ENCODE assay signal across 8 cellular contexts in genomic region chr17:47850692-47851573, GRCh38. TPM values are rescaled to one million over a fixed set of nuclear protein-coding genes. Genes with fewer than 3 reads are reported as not detected.
A peak's percentile ranks its signal among the peaks of the same experiment; 100 is the strongest.
DNase-seq lines count a peak whose midpoint lies in the region; ATAC-seq, FAIRE-seq and TF ChIP-seq lines count a peak whose summit lies in the region.

Gene SP6 (minus strand): TSS chr17:47851163. CDS start chr17:47848429, 2,734 bp downstream.

- peaks cover 3 to 5% of the 10 kb centered on the region in 2 experiments for H4K20me1 ChIP-seq in H1 (replicated peaks in 1 of 2; ENCODE audit: control insufficient read depth in 1 of 2, insufficient read depth in 2 of 2, low read length in 2 of 2)

- H3K36me3 ChIP-seq in H1 (ENCODE audit: control insufficient read depth in 2 of 4, insufficient read depth in 4 of 4, low read length in 3 of 4) (no peaks in the 10 kb centered on the region), mucosa of stomach (ENCODE audit: control insufficient read depth, insufficient read depth, low read length) (no peaks in the 10 kb centered on the region)

- TF ChIP-seq EP300 in H1 (IDR thresholded peaks at IDR 0.05; ENCODE audit: borderline replicate concordance in 1 of 2, low read depth in 2 of 2, low read length in 2 of 2), result no peak

- no peak for TF ChIP-seq RAD21 in H1 (IDR thresholded peaks at IDR 0.05 in 1 of 2, conservative IDR thresholded peaks at IDR 0.05 in 1 of 2; ENCODE audit: low read depth in 2 of 2, low read length in 2 of 2)

- H3K23ac ChIP-seq in H1 (ENCODE audit: insufficient read length), result no peak within 1 kb of the TSS

- H3K14ac ChIP-seq in H1 (ENCODE audit: insufficient read length), result no peak within 1 kb of the TSS

- peaks cover 4 to 26% (median 15%) of the 10 kb centered on the region in 4 experiments for H3K4me1 ChIP-seq in H1 (replicated peaks in 1 of 4; ENCODE audit: control insufficient read depth in 3 of 4, insufficient read depth in 4 of 4, low read length in 3 of 4)
- peaks cover 24% of the 10 kb centered on the region for H3K4me1 ChIP-seq in mucosa of stomach (ENCODE audit: control insufficient read depth, insufficient read depth, low read length)

- H2BK5ac ChIP-seq in H1 (ENCODE audit: low read depth, low read length), result peak within 1 kb of the TSS; percentile 52; the same call in 1 of the 2 replicates

- peak within 1 kb of the TSS; percentile 68; the same call in 1 of the 2 replicates for H2BK12ac ChIP-seq in H1 (ENCODE audit: low read depth, low read length)

- H3K9ac ChIP-seq in H1 (replicated peaks in 1 of 4; ENCODE audit: extremely low read depth in 1 of 4, low read depth in 3 of 4, low read length in 3 of 4) (peak within 1 kb of the TSS in 3 of 4 experiments; percentile 29 to 45 (median 38); a peak in 3 of 7 replicates), mucosa of stomach (ENCODE audit: low read length) (peak within 1 kb of the TSS; percentile 45)

- H3K4ac ChIP-seq in H1 (replicated peaks; ENCODE audit: insufficient read length, low read depth, low read length), result no peak within 1 kb of the TSS

- H3K79me2 ChIP-seq in H1 (ENCODE audit: control insufficient read depth in 1 of 2, insufficient read depth in 2 of 2, low read length in 2 of 2), result no peaks in the 10 kb centered on the region

- no peaks in the 10 kb centered on the region for H3K79me1 ChIP-seq in H1 (ENCODE audit: low read depth, low read length)

- H3K18ac ChIP-seq in H1 (ENCODE audit: extremely low read depth, low read length), result peak within 1 kb of the TSS; percentile 60

- POLR2A ChIA-PET in H1 (lab: Charles Lee; ENCODE audit: partially characterized antibody), result interaction anchor here (0.6 to 12.4 kb wide), 10 partner anchors 10 to 157 kb away, joined by 3 to 134 read pairs (median 4); partner anchors contain the start of genes LRRC46, MRPL10, SCRN2 and SP2

- TF ChIP-seq CTCF in GM10266 (IDR thresholded peaks at IDR 0.05; ENCODE audit: control insufficient read depth, insufficient read depth, low read depth, missing control alignments) (no peak), H1 (IDR thresholded peaks at IDR 0.05; ENCODE audit: control extremely low read depth in 1 of 3, insufficient read depth in 1 of 3, low read depth in 1 of 3, low read length in 3 of 3) (peak in 1 of 3 experiments; percentile 28; a peak in 2 of 4 replicates)

- H2BK120ac ChIP-seq in H1 (replicated peaks; ENCODE audit: low read depth, low read length), result no peak within 1 kb of the TSS

- H3K27me3 ChIP-seq in H1 (replicated peaks in 1 of 4; ENCODE audit: control insufficient read depth in 3 of 4, extremely low read depth in 1 of 4, insufficient read depth in 3 of 4, low read length in 3 of 4) (peaks cover 63 to 92% (median 86%) of the 10 kb centered on the region in 4 experiments), mucosa of stomach (ENCODE audit: control insufficient read depth, insufficient read depth, low read length) (peaks cover 96% of the 10 kb centered on the region)

- peaks cover 23% of the 10 kb centered on the region for H3K23me2 ChIP-seq in H1 (ENCODE audit: low read depth, low read length)

- peak in 1 of 2 experiments; percentile 70; a peak in 2 of 3 replicates for TF ChIP-seq POLR2A in H1 (IDR thresholded peaks at IDR 0.05; ENCODE audit: control extremely low read depth in 1 of 2, low read depth in 2 of 2, low read length in 2 of 2)

- no peak within 1 kb of the TSS for H4K91ac ChIP-seq in H1 (replicated peaks; ENCODE audit: insufficient read length, low read length)

- no peaks in the 10 kb centered on the region for H3K9me3 ChIP-seq in H1 (ENCODE audit: insufficient read depth in 2 of 2, low read depth in 1 of 2, low read length in 1 of 2)
- no peaks in the 10 kb centered on the region for H3K9me3 ChIP-seq in mucosa of stomach (ENCODE audit: control insufficient read depth, low read length)

- CTCF ChIA-PET in H1 (lab: Charles Lee; ENCODE audit: partially characterized antibody), result interaction anchor here (15.3 to 33.0 kb wide), 5 partner anchors 5 to 98 kb away, joined by 246 to 1206 read pairs (median 373); partner anchors contain the start of genes PNPO, PRR15L, SCRN2 and SP2

- H3K4me3 ChIP-seq in H1 (ENCODE audit: extremely low read depth in 1 of 4, insufficient read depth in 2 of 4, low read depth in 3 of 4, low read length in 4 of 4), result peak within 1 kb of the TSS; percentile 39 to 67 (median 63)
- no peak within 1 kb of the TSS for H3K4me3 ChIP-seq in mucosa of stomach (ENCODE audit: low read length)

- H4K8ac ChIP-seq in H1 (ENCODE audit: extremely low read depth, insufficient read depth, low read length), result peak within 1 kb of the TSS; percentile 74

- ATAC-seq in HG03045 (IDR thresholded peaks at IDR 0.05; ENCODE audit: unreplicated experiment), result no peak

- no peak within 1 kb of the TSS for H4K5ac ChIP-seq in H1 (ENCODE audit: insufficient read length, low read depth, low read length)

- WGBS in H1 (ENCODE audit: extremely low coverage in 1 of 2, insufficient coverage in 1 of 2, insufficient read length in 1 of 2, insufficient replicate concordance in 2 of 2, low coverage in 1 of 2, low lambda C conversion rate in 2 of 2, missing lambda C conversion rate in 1 of 2), 2 experiments, result 1% methylated on average over 37 of the region's 71 CpGs; no CpG with 5 or more reads in 1 of the 2 experiments

- H3K4me2 ChIP-seq in H1 (ENCODE audit: insufficient read depth in 1 of 2, low read depth in 2 of 2, low read length in 2 of 2), result peak within 1 kb of the TSS; percentile 95 to 99

- DNase-seq in GM10266 (ENCODE audit: extremely low spot score), result peak; percentile 58
- peak; percentile 71 for DNase-seq in NCI-H2171 treated with DMSO at 0.1 percent for 48 hours (lab: John Stamatoyannopoulos, UW)
- DNase-seq in activated CD8-positive, alpha-beta memory T cell treated with anti-CD3 and anti-CD28 coated beads for 1 hour (ENCODE audit: extremely low read depth in 1 of 2, low read depth in 1 of 2), result peak; percentile 41 to 58
- DNase-seq in H1 (ENCODE audit: low read depth in 1 of 2, low spot score in 2 of 2), result peak in 1 of 2 experiments; percentile 91
- DNase-seq in stimulated activated CD8-positive, alpha-beta memory T cell treated with anti-CD3 and anti-CD28 coated beads, Interleukin-7, amount 100 ng/mL, for 4 hours (ENCODE audit: low read depth in 2 of 2), result peak; percentile 35 to 71
- no peak for DNase-seq in cortex of kidney (lab: John Stamatoyannopoulos, UW)

- no peak within 1 kb of the TSS for H3K27ac ChIP-seq in H1 (ENCODE audit: low read depth, low read length)

- H2BK15ac ChIP-seq in H1 (ENCODE audit: low read length), result peak within 1 kb of the TSS; percentile 40; the same call in 1 of the 2 replicates

- H2AFZ ChIP-seq in H1 (ENCODE audit: low read length), result no peak within 1 kb of the TSS; the same call in 1 of the 2 replicates

- H3K56ac ChIP-seq in H1 (replicated peaks; ENCODE audit: insufficient read length, low read depth, low read length), result no peak within 1 kb of the TSS

- no peak within 1 kb of the TSS for H2BK20ac ChIP-seq in H1 (ENCODE audit: low read length)

- no peak for FAIRE-seq in H1 (lab: Jason Lieb, UNC)

- H2AK5ac ChIP-seq in H1 (ENCODE audit: low read depth, low read length), result no peak within 1 kb of the TSS; the same call in 1 of the 2 replicates

TF ChIP-seq in H1, 55 proteins besides CTCF, POLR2A, EP300 and RAD21 (continues in another document):
- no peak for TF ChIP-seq ATF3 (IDR thresholded peaks at IDR 0.05; ENCODE audit: insufficient read depth, low read depth, low read length)
- 0 out of 2 replicates have a peak, but pooled peaks have one; percentile 21 for TF ChIP-seq SP1 (IDR thresholded peaks at IDR 0.05; ENCODE audit: low read depth, low read length)
- 0 out of 2 replicates have a peak, but pooled peaks have one; percentile 28 for TF ChIP-seq JUND (IDR thresholded peaks at IDR 0.05; ENCODE audit: low read length)
- peak; percentile 76 for TF ChIP-seq TAF7 (optimal IDR thresholded peaks at IDR 0.05; ENCODE audit: borderline replicate concordance, low read depth, low read length)
- no peak for TF ChIP-seq MAFK (IDR thresholded peaks at IDR 0.05; ENCODE audit: low read depth, low read length)
- no peak for TF ChIP-seq CBX5 (IDR thresholded peaks at IDR 0.05; ENCODE audit: low read depth, low read length)
- no peak for TF ChIP-seq CHD1 (IDR thresholded peaks at IDR 0.05; ENCODE audit: low read depth, low read length)
- peak; percentile 31 for TF ChIP-seq MAX (IDR thresholded peaks at IDR 0.05)
- no peak for TF ChIP-seq GTF2F1 (IDR thresholded peaks at IDR 0.05; ENCODE audit: borderline replicate concordance, low read depth, low read length)
- TF ChIP-seq CREB1 (IDR thresholded peaks at IDR 0.05), result 0 out of 2 replicates have a peak, but pooled peaks have one; percentile 11
- TF ChIP-seq ZNF274 (IDR thresholded peaks at IDR 0.05; ENCODE audit: borderline replicate concordance, extremely low read depth, low read length), result no peak
- no peak for TF ChIP-seq SP2 (IDR thresholded peaks at IDR 0.05; ENCODE audit: low read length)
- 0 out of 2 replicates have a peak, but pooled peaks have one; percentile 24 for TF ChIP-seq GABPA (IDR thresholded peaks at IDR 0.05; ENCODE audit: borderline replicate concordance, insufficient read depth, low read length)
- no peak for TF ChIP-seq KDM1A (IDR thresholded peaks at IDR 0.05; ENCODE audit: borderline replicate concordance, low read length)
- TF ChIP-seq SP4 (IDR thresholded peaks at IDR 0.05; ENCODE audit: low read length), result no peak
- no peak for TF ChIP-seq TCF12 (IDR thresholded peaks at IDR 0.05; ENCODE audit: low read depth, low read length)
- no peak for TF ChIP-seq CHD2 (IDR thresholded peaks at IDR 0.05; ENCODE audit: low read length)
- peak in 1 of 2 experiments; percentile 66; a peak in 1 of 4 replicates for TF ChIP-seq SIN3A (conservative IDR thresholded peaks at IDR 0.05 in 1 of 2, IDR thresholded peaks at IDR 0.05 in 1 of 2; ENCODE audit: low read depth in 1 of 2, low read length in 2 of 2)

RNA-seq across cellular contexts. Expression of gene SP6, which starts in this region (rescaled TPM):
- total RNA-seq in H1 (2021; fragmentation: NEBNext Ultra II Directional; extraction: Animal tissue kit (Norgen Biotek cat#: 25700)), result 1.5 and 1.6 TPM in 2 replicates
- polyA plus RNA-seq in H1 (2011; rRNA removed), result 1.2 and 1.5 TPM in 2 replicates
- 1.3 TPM for polyA plus RNA-seq in H1 (2011; cell fraction: cytosol; rRNA removed)
- 1.8 TPM for polyA plus RNA-seq in H1 (2011; cell fraction: nucleus; rRNA removed)
- polyA plus RNA-seq in H1 (2012, experiment 1 of 2), result 1.0 to 2.1 TPM (median 1.8 TPM) in 4 replicates
- 1.7 TPM for polyA plus RNA-seq in H1 (2012, experiment 2 of 2)
- polyA plus RNA-seq in H1 (2013, experiment 1 of 2), result 0.73 TPM
- polyA plus RNA-seq in H1 (2013, experiment 2 of 2), result 0.63 TPM
- 0.78 and 0.82 TPM in 2 replicates for polyA minus RNA-seq in H1 (2011; rRNA and poly(A)+ RNA removed)
- polyA minus RNA-seq in H1 (2011; cell fraction: cytosol; rRNA and poly(A)+ RNA removed), result 1.8 TPM
- 2.8 TPM for polyA minus RNA-seq in H1 (2011; cell fraction: nucleus; rRNA and poly(A)+ RNA removed)
